Comparison of ENCODE assay signal across 40 cellular contexts in genomic region chr11:5575159-5575558, GRCh38. TPM values are rescaled to one million over a fixed set of nuclear protein-coding genes. Genes with fewer than 3 reads are reported as not detected.
"Had no signal": no experiment of that assay in that cellular context is flagged by ENCODE, and none has a peak within 500 bp of the region (broad histone marks: within the 10 kb centered on the region; RNA-seq: fewer than 3 reads in every experiment).

No MANE protein-coding gene starts in this region.

- H3K27me3 ChIP-seq: ascending aorta, breast epithelium, cardiac muscle cell, colonic mucosa, esophagus squamous epithelium, gastroesophageal sphincter, heart right ventricle, hepatocyte had no signal

- ATAC-seq: activated CD4-positive, alpha-beta T cell treated with anti-CD3 and anti-CD28 coated beads for 36 hours; activated CD8-positive, alpha-beta memory T cell treated with anti-CD3 and anti-CD28 coated beads, Interleukin-2, amount 10 ng/mL, durations not matched to agents 7 days and 5 days; activated CD8-positive, alpha-beta T cell treated with anti-CD3 and anti-CD28 coated beads, Interleukin-2, amount 10 ng/mL, durations not matched to agents 7 days and 5 days; gastroesophageal sphincter; heart right ventricle had no signal

- H3K27ac Mint-ChIP-seq: activated CD4-positive, alpha-beta memory T cell treated with anti-CD3 and anti-CD28 coated beads for 36 hours; activated CD4-positive, alpha-beta T cell treated with anti-CD3 and anti-CD28 coated beads for 36 hours; activated CD4-positive, alpha-beta T cell treated with anti-CD3 and anti-CD28 coated beads, Interleukin-2, amount 10 ng/mL, durations not matched to agents 24 days and 14 days; activated CD8-positive, alpha-beta memory T cell treated with anti-CD3 and anti-CD28 coated beads, Interleukin-2, amount 10 ng/mL, durations not matched to agents 7 days and 5 days; activated CD8-positive, alpha-beta T cell treated with anti-CD3 and anti-CD28 coated beads, Interleukin-2, amount 10 ng/mL, durations not matched to agents 7 days and 5 days; activated naive CD4-positive, alpha-beta T cell treated with anti-CD3 and anti-CD28 coated beads for 36 hours; activated naive CD4-positive, alpha-beta T cell treated with anti-CD3 and anti-CD28 coated beads, Interleukin-2, amount 50 U/mL, for 24 hours; activated naive CD8-positive, alpha-beta T cell treated with anti-CD3 and anti-CD28 coated beads for 36 hours; activated T-helper 1 cell treated with anti-CD3 and anti-CD28 coated beads, Interleukin-12 subunit alpha, Interleukin-12 subunit beta, Interleukin-2, Interleukin-4 antibody, amounts not matched to agents 30 ng/mL and 10 ng/mL and 1 ng/mL, durations not matched to agents 14 hours and 24 hours and 36 hours; activated T-helper 2 cell treated with anti-CD3 and anti-CD28 coated beads, Interferon-gamma antibody, Interleukin-2, Interleukin-4, amounts not matched to agents 10 μg/mL and 5 μg/mL and 100 μg/mL, durations not matched to agents 14 hours and 24 hours and 36 hours; brain had no signal

- H3K27me3 Mint-ChIP-seq: activated CD4-positive, alpha-beta memory T cell treated with anti-CD3 and anti-CD28 coated beads for 36 hours; activated CD4-positive, alpha-beta T cell treated with anti-CD3 and anti-CD28 coated beads for 36 hours; activated CD4-positive, alpha-beta T cell treated with anti-CD3 and anti-CD28 coated beads, Interleukin-2, amount 10 ng/mL, durations not matched to agents 24 days and 14 days; activated naive CD4-positive, alpha-beta T cell treated with anti-CD3 and anti-CD28 coated beads, Interleukin-2, amount 50 U/mL, for 24 hours; activated naive CD8-positive, alpha-beta T cell treated with anti-CD3 and anti-CD28 coated beads for 36 hours; brain had no signal

- H3K27ac ChIP-seq: ascending aorta, breast epithelium, cardiac muscle cell, colonic mucosa, epithelial cell of prostate, esophagus squamous epithelium, gastroesophageal sphincter, heart right ventricle, hepatocyte, WERI-Rb-1 had no signal

- H3K79me2 ChIP-seq: hepatocyte had no signal

- H3K4me2 ChIP-seq: hepatocyte had no signal

- H3K36me3 ChIP-seq: ascending aorta, breast epithelium, cardiac muscle cell, colonic mucosa, esophagus squamous epithelium, gastroesophageal sphincter, heart right ventricle, WERI-Rb-1 had no signal

- H2AFZ ChIP-seq: hepatocyte had no signal

- H3K4me3 ChIP-seq: ascending aorta, breast epithelium, cardiac muscle cell, colonic mucosa, esophagus squamous epithelium, gastroesophageal sphincter, heart right ventricle, hepatocyte had no signal

- DNase-seq: activated CD4-positive, alpha-beta memory T cell treated with anti-CD3 and anti-CD28 coated beads for 36 hours; activated CD4-positive, alpha-beta T cell treated with anti-CD3 and anti-CD28 coated beads for 36 hours; activated CD4-positive, alpha-beta T cell treated with anti-CD3 and anti-CD28 coated beads, Interleukin-2, amount 10 ng/mL, durations not matched to agents 24 days and 14 days; activated CD4-positive, CD25-positive, alpha-beta regulatory T cell; activated CD4-positive, CD25-positive, alpha-beta regulatory T cell treated with anti-CD3 and anti-CD28 coated beads, Interleukin-2, amount 50 U/mL, for 72 hours; activated CD8-positive, alpha-beta memory T cell treated with anti-CD3 and anti-CD28 coated beads, Interleukin-2, amount 10 ng/mL, durations not matched to agents 7 days and 5 days; activated CD8-positive, alpha-beta memory T cell treated with anti-CD3 and anti-CD28 coated beads, Interleukin-2, amount 50 U/mL, for 4 hours; activated CD8-positive, alpha-beta T cell treated with anti-CD3 and anti-CD28 coated beads, Interleukin-2, amount 10 ng/mL, durations not matched to agents 7 days and 5 days; activated effector memory CD4-positive, alpha-beta T cell treated with anti-CD3 and anti-CD28 coated beads, Interleukin-2, amount 50 U/mL, for 16 hours; activated naive CD4-positive, alpha-beta T cell treated with anti-CD3 and anti-CD28 coated beads for 36 hours; activated naive CD8-positive, alpha-beta T cell treated with anti-CD3 and anti-CD28 coated beads for 36 hours; activated T-cell treated with anti-CD3 and anti-CD28 coated beads, Interleukin-2, amount 50 U/mL, for 1 hour; activated T-cell treated with anti-CD3 and anti-CD28 coated beads, Interleukin-2, amount 50 U/mL, for 48 hours; central memory CD4-positive, alpha-beta T cell; cerebellar nuclear complex; colonic mucosa; effector CD8-positive, alpha-beta T cell; esophagus squamous epithelium; foreskin melanocyte; heart right ventricle; T1000; WERI-Rb-1 had no signal

- H3K9me3 ChIP-seq: ascending aorta, breast epithelium, colonic mucosa, esophagus squamous epithelium, gastroesophageal sphincter, heart right ventricle had no signal

- H3K9me3 Mint-ChIP-seq: activated CD4-positive, alpha-beta memory T cell treated with anti-CD3 and anti-CD28 coated beads for 36 hours; activated CD4-positive, alpha-beta T cell treated with anti-CD3 and anti-CD28 coated beads, Interleukin-2, amount 10 ng/mL, durations not matched to agents 24 days and 14 days; activated naive CD4-positive, alpha-beta T cell treated with anti-CD3 and anti-CD28 coated beads for 36 hours; activated naive CD4-positive, alpha-beta T cell treated with anti-CD3 and anti-CD28 coated beads, Interleukin-2, amount 50 U/mL, for 24 hours; activated naive CD8-positive, alpha-beta T cell treated with anti-CD3 and anti-CD28 coated beads for 36 hours; activated T-helper 1 cell treated with anti-CD3 and anti-CD28 coated beads, Interleukin-12 subunit alpha, Interleukin-12 subunit beta, Interleukin-2, Interleukin-4 antibody, amounts not matched to agents 30 ng/mL and 10 ng/mL and 1 ng/mL, durations not matched to agents 14 hours and 24 hours and 36 hours; activated T-helper 2 cell treated with anti-CD3 and anti-CD28 coated beads, Interferon-gamma antibody, Interleukin-2, Interleukin-4, amounts not matched to agents 10 μg/mL and 5 μg/mL and 100 μg/mL, durations not matched to agents 14 hours and 24 hours and 36 hours; brain had no signal

- H3K4me1 Mint-ChIP-seq: activated CD4-positive, alpha-beta T cell treated with anti-CD3 and anti-CD28 coated beads for 36 hours; activated CD4-positive, alpha-beta T cell treated with anti-CD3 and anti-CD28 coated beads, Interleukin-2, amount 10 ng/mL, durations not matched to agents 24 days and 14 days; activated naive CD4-positive, alpha-beta T cell treated with anti-CD3 and anti-CD28 coated beads, Interleukin-2, amount 50 U/mL, for 24 hours; activated naive CD8-positive, alpha-beta T cell treated with anti-CD3 and anti-CD28 coated beads for 36 hours; brain had no signal

- H3K4me1 ChIP-seq: ascending aorta, breast epithelium, colonic mucosa, esophagus squamous epithelium, gastroesophageal sphincter, heart right ventricle had no signal

- H3K4me3 Mint-ChIP-seq: activated CD4-positive, alpha-beta memory T cell treated with anti-CD3 and anti-CD28 coated beads for 36 hours; activated CD4-positive, alpha-beta T cell treated with anti-CD3 and anti-CD28 coated beads for 36 hours; activated CD4-positive, alpha-beta T cell treated with anti-CD3 and anti-CD28 coated beads, Interleukin-2, amount 10 ng/mL, durations not matched to agents 24 days and 14 days; activated CD8-positive, alpha-beta memory T cell treated with anti-CD3 and anti-CD28 coated beads, Interleukin-2, amount 10 ng/mL, durations not matched to agents 7 days and 5 days; activated CD8-positive, alpha-beta T cell treated with anti-CD3 and anti-CD28 coated beads, Interleukin-2, amount 10 ng/mL, durations not matched to agents 7 days and 5 days; activated naive CD4-positive, alpha-beta T cell treated with anti-CD3 and anti-CD28 coated beads for 36 hours; activated naive CD4-positive, alpha-beta T cell treated with anti-CD3 and anti-CD28 coated beads, Interleukin-2, amount 50 U/mL, for 24 hours; activated naive CD8-positive, alpha-beta T cell treated with anti-CD3 and anti-CD28 coated beads for 36 hours; activated T-helper 1 cell treated with anti-CD3 and anti-CD28 coated beads, Interleukin-12 subunit alpha, Interleukin-12 subunit beta, Interleukin-2, Interleukin-4 antibody, amounts not matched to agents 30 ng/mL and 10 ng/mL and 1 ng/mL, durations not matched to agents 14 hours and 24 hours and 36 hours; brain had no signal

- H3K36me3 Mint-ChIP-seq: activated CD4-positive, alpha-beta memory T cell treated with anti-CD3 and anti-CD28 coated beads for 36 hours; activated CD8-positive, alpha-beta memory T cell treated with anti-CD3 and anti-CD28 coated beads, Interleukin-2, amount 10 ng/mL, durations not matched to agents 7 days and 5 days; activated naive CD4-positive, alpha-beta T cell treated with anti-CD3 and anti-CD28 coated beads, Interleukin-2, amount 50 U/mL, for 24 hours; activated naive CD8-positive, alpha-beta T cell treated with anti-CD3 and anti-CD28 coated beads for 36 hours; brain had no signal

RNA-seq across cellular contexts. Expression of gene OR52B6, which starts 5.5 kb away (rescaled TPM):
- total RNA-seq: activated CD4-positive, alpha-beta memory T cell treated with anti-CD3 and anti-CD28 coated beads for 36 hours; activated CD4-positive, alpha-beta T cell treated with anti-CD3 and anti-CD28 coated beads for 36 hours; activated CD4-positive, alpha-beta T cell treated with anti-CD3 and anti-CD28 coated beads, Interleukin-2, amount 10 ng/mL, durations not matched to agents 24 days and 14 days; activated CD8-positive, alpha-beta memory T cell treated with anti-CD3 and anti-CD28 coated beads for 36 hours; activated CD8-positive, alpha-beta memory T cell treated with anti-CD3 and anti-CD28 coated beads, Interleukin-2, amount 10 ng/mL, durations not matched to agents 7 days and 5 days; activated CD8-positive, alpha-beta T cell treated with anti-CD3 and anti-CD28 coated beads, Interleukin-2, amount 10 ng/mL, durations not matched to agents 7 days and 5 days; activated naive CD4-positive, alpha-beta T cell treated with anti-CD3 and anti-CD28 coated beads for 36 hours; activated naive CD8-positive, alpha-beta T cell treated with anti-CD3 and anti-CD28 coated beads for 36 hours; activated T-helper 1 cell treated with anti-CD3 and anti-CD28 coated beads, Interleukin-12 subunit alpha, Interleukin-12 subunit beta, Interleukin-2, Interleukin-4 antibody, amounts not matched to agents 30 ng/mL and 10 ng/mL and 1 ng/mL, durations not matched to agents 14 hours and 24 hours and 36 hours; activated T-helper 2 cell treated with anti-CD3 and anti-CD28 coated beads, Interferon-gamma antibody, Interleukin-2, Interleukin-4, amounts not matched to agents 10 μg/mL and 5 μg/mL and 100 μg/mL, durations not matched to agents 14 hours and 24 hours and 36 hours; ascending aorta; breast epithelium; cardiac muscle cell; colonic mucosa; dermis microvascular lymphatic vessel endothelial cell; endothelial cell of umbilical vein; esophagus squamous epithelium; fibroblast of lung; fibroblast of villous mesenchyme; gastroesophageal sphincter; glomerular endothelial cell; heart right ventricle; hepatocyte; T-helper 2 cell treated with Interferon-gamma antibody and Interleukin-4, amounts not matched to agents 100 ng/mL and 5 ng/mL, for 36 hours had no signal
- polyA plus RNA-seq: cardiac muscle cell, endothelial cell of umbilical vein, esophagus, fibroblast of lung, heart right ventricle, hepatocyte had no signal

RNA-seq across cellular contexts. Expression of gene OR52H1, which starts 26.8 kb away (rescaled TPM):
- total RNA-seq: activated CD4-positive, alpha-beta memory T cell treated with anti-CD3 and anti-CD28 coated beads for 36 hours; activated CD4-positive, alpha-beta T cell treated with anti-CD3 and anti-CD28 coated beads for 36 hours; activated CD4-positive, alpha-beta T cell treated with anti-CD3 and anti-CD28 coated beads, Interleukin-2, amount 10 ng/mL, durations not matched to agents 24 days and 14 days; activated CD8-positive, alpha-beta memory T cell treated with anti-CD3 and anti-CD28 coated beads for 36 hours; activated CD8-positive, alpha-beta memory T cell treated with anti-CD3 and anti-CD28 coated beads, Interleukin-2, amount 10 ng/mL, durations not matched to agents 7 days and 5 days; activated CD8-positive, alpha-beta T cell treated with anti-CD3 and anti-CD28 coated beads, Interleukin-2, amount 10 ng/mL, durations not matched to agents 7 days and 5 days; activated naive CD4-positive, alpha-beta T cell treated with anti-CD3 and anti-CD28 coated beads for 36 hours; activated naive CD8-positive, alpha-beta T cell treated with anti-CD3 and anti-CD28 coated beads for 36 hours; activated T-helper 1 cell treated with anti-CD3 and anti-CD28 coated beads, Interleukin-12 subunit alpha, Interleukin-12 subunit beta, Interleukin-2, Interleukin-4 antibody, amounts not matched to agents 30 ng/mL and 10 ng/mL and 1 ng/mL, durations not matched to agents 14 hours and 24 hours and 36 hours; activated T-helper 2 cell treated with anti-CD3 and anti-CD28 coated beads, Interferon-gamma antibody, Interleukin-2, Interleukin-4, amounts not matched to agents 10 μg/mL and 5 μg/mL and 100 μg/mL, durations not matched to agents 14 hours and 24 hours and 36 hours; ascending aorta; colonic mucosa; endothelial cell of umbilical vein; glomerular endothelial cell; heart right ventricle; hepatocyte; T-helper 2 cell treated with Interferon-gamma antibody and Interleukin-4, amounts not matched to agents 100 ng/mL and 5 ng/mL, for 36 hours had no signal
- polyA plus RNA-seq: esophagus, fibroblast of lung, heart right ventricle, hepatocyte had no signal

RNA-seq across cellular contexts. Expression of gene TRIM34, which starts 49.6 kb away (rescaled TPM):
- total RNA-seq: ascending aorta had no signal

RNA-seq across cellular contexts. Expression of gene UBQLNL, which starts 58.7 kb away (rescaled TPM):
- total RNA-seq: activated CD4-positive, alpha-beta T cell treated with anti-CD3 and anti-CD28 coated beads, Interleukin-2, amount 10 ng/mL, durations not matched to agents 24 days and 14 days; ascending aorta; dermis microvascular lymphatic vessel endothelial cell had no signal
- polyA plus RNA-seq: hepatocyte had no signal
